Comparison of ENCODE assay signal across 23 cellular contexts in the genomic region with DNA sequence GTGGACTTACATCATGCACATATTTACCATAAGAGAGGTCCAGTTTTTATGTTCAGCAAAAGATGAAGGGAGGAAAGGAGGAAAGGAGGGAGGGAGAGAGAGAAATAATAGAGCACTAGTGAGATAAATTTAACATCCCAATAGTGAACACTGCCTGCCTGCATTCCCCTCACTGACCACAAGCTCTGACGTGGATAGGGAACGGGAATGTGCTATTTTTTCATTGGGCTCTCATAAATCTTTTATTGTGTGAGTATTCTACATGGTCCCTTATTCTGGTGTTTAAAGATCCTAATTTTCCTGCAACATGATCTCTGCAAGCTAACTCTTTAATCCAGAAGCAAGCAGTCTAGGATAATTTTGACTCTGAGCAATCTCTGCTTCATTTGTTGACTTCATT.
DNase-seq lines count a peak whose midpoint lies in the region; ATAC-seq and TF ChIP-seq lines count a peak whose summit lies in the region.
"Had no signal": no experiment of that assay in that cellular context is flagged by ENCODE, and none has a peak within 500 bp of the region (broad histone marks: within the 10 kb centered on the region; RNA-seq: fewer than 3 reads in every experiment).

No MANE protein-coding gene starts in this region.

- DNase-seq in activated CD4-positive, alpha-beta memory T cell treated with anti-CD3 and anti-CD28 coated beads, Interleukin-2, amount 10 ng/mL, durations not matched to agents 7 days and 5 days = no peak
- no peak for DNase-seq in activated CD4-positive, alpha-beta memory T cell treated with anti-CD3 and anti-CD28 coated beads for 36 hours
- DNase-seq in WTC11 (ENCODE audit: low spot score) (no peak), fibroblast of the aortic adventitia (ENCODE audit: low read depth) (peak; percentile 18), type B pancreatic cell (ENCODE audit: extremely low spot score, unreplicated experiment) (no peak), ecto neural progenitor cell (ENCODE audit: low spot score) (no peak), posterior vena cava (ENCODE audit: low spot score) (no peak)
- DNase-seq: activated CD4-positive, alpha-beta T cell treated with anti-CD3 and anti-CD28 coated beads, Interleukin-2, amount 10 ng/mL, durations not matched to agents 7 days and 5 days; activated gamma-delta T cell treated with Interleukin-2 at 50 U/mL for 16 hours; adrenal gland; BE2C; caudate nucleus; effector CD8-positive, alpha-beta T cell; GOT3; NCI-H1092; NCI-H1930; NCI-H345; nucleus accumbens had no signal

- CTCF ChIA-PET in activated CD4-positive, alpha-beta memory T cell treated with anti-CD3 and anti-CD28 coated beads, Interleukin-2, amount 10 ng/mL, durations not matched to agents 7 days and 5 days (lab: Charles Lee) = no interaction called here
- CTCF ChIA-PET in activated CD4-positive, alpha-beta memory T cell treated with anti-CD3 and anti-CD28 coated beads for 36 hours (lab: Charles Lee) = no interaction called here
- CTCF ChIA-PET in WTC11 (lab: Charles Lee) = interaction anchor here (0.7 to 1.4 kb wide), 7 partner anchors 9 to 546 kb away, joined by 3 to 7 read pairs (median 3); no protein-coding TSS in a partner anchor

- no peak overlapping the region for H3K4me3 Mint-ChIP-seq in activated CD4-positive, alpha-beta memory T cell treated with anti-CD3 and anti-CD28 coated beads, Interleukin-2, amount 10 ng/mL, durations not matched to agents 7 days and 5 days
- no peak overlapping the region for H3K4me3 Mint-ChIP-seq in activated CD4-positive, alpha-beta memory T cell treated with anti-CD3 and anti-CD28 coated beads for 36 hours
- no peak overlapping the region for H3K4me3 Mint-ChIP-seq in WTC11
- H3K4me3 Mint-ChIP-seq in type B pancreatic cell = no peak overlapping the region
- H3K4me3 Mint-ChIP-seq: activated CD4-positive, alpha-beta T cell treated with anti-CD3 and anti-CD28 coated beads, Interleukin-2, amount 10 ng/mL, durations not matched to agents 7 days and 5 days; T-helper 1 cell treated with Interleukin-12 subunit alpha and Interleukin-12 subunit beta and Interleukin-4 antibody, amounts not matched to agents 30 μg/mL and 1 μg/mL, for 36 hours had no signal

- ATAC-seq in WTC11 = peak; percentile 57
- ATAC-seq in GM18870 (IDR thresholded peaks at IDR 0.05; ENCODE audit: unreplicated experiment) = no peak

- intact Hi-C loops in activated CD4-positive, alpha-beta memory T cell treated with anti-CD3 and anti-CD28 coated beads for 36 hours (cut with micrococcal nuclease) = no loop called here
- intact Hi-C loops in posterior vena cava (cut with DNase I) = no loop called here

- TF ChIP-seq CTCF in WTC11 (IDR thresholded peaks at IDR 0.05) (no peak), fibroblast of the aortic adventitia (IDR thresholded peaks at IDR 0.05; ENCODE audit: insufficient read depth, low read length) (no peak), type B pancreatic cell (conservative IDR thresholded peaks at IDR 0.05) (peak; percentile 55)

- no peaks in the 10 kb centered on the region for H3K9me3 Mint-ChIP-seq in activated CD4-positive, alpha-beta memory T cell treated with anti-CD3 and anti-CD28 coated beads, Interleukin-2, amount 10 ng/mL, durations not matched to agents 7 days and 5 days
- no peaks in the 10 kb centered on the region for H3K9me3 Mint-ChIP-seq in activated CD4-positive, alpha-beta memory T cell treated with anti-CD3 and anti-CD28 coated beads for 36 hours
- H3K9me3 Mint-ChIP-seq in WTC11 (no peaks in the 10 kb centered on the region), type B pancreatic cell (no peaks in the 10 kb centered on the region)
- H3K9me3 Mint-ChIP-seq: activated CD4-positive, alpha-beta T cell treated with anti-CD3 and anti-CD28 coated beads, Interleukin-2, amount 10 ng/mL, durations not matched to agents 7 days and 5 days; T-helper 1 cell treated with Interleukin-12 subunit alpha and Interleukin-12 subunit beta and Interleukin-4 antibody, amounts not matched to agents 30 μg/mL and 1 μg/mL, for 36 hours had no signal

- H3K27ac Mint-ChIP-seq in activated CD4-positive, alpha-beta memory T cell treated with anti-CD3 and anti-CD28 coated beads, Interleukin-2, amount 10 ng/mL, durations not matched to agents 7 days and 5 days = peak overlapping the region; percentile 36
- no peak overlapping the region for H3K27ac Mint-ChIP-seq in activated CD4-positive, alpha-beta memory T cell treated with anti-CD3 and anti-CD28 coated beads for 36 hours
- peak overlapping the region; percentile 78 for H3K27ac Mint-ChIP-seq in WTC11
- no peak overlapping the region for H3K27ac Mint-ChIP-seq in type B pancreatic cell
- H3K27ac Mint-ChIP-seq: activated CD4-positive, alpha-beta T cell treated with anti-CD3 and anti-CD28 coated beads, Interleukin-2, amount 10 ng/mL, durations not matched to agents 7 days and 5 days; T-helper 1 cell treated with Interleukin-12 subunit alpha and Interleukin-12 subunit beta and Interleukin-4 antibody, amounts not matched to agents 30 μg/mL and 1 μg/mL, for 36 hours had no signal

- peaks cover 20% of the 10 kb centered on the region for H3K4me1 Mint-ChIP-seq in activated CD4-positive, alpha-beta memory T cell treated with anti-CD3 and anti-CD28 coated beads, Interleukin-2, amount 10 ng/mL, durations not matched to agents 7 days and 5 days
- peaks cover 10% of the 10 kb centered on the region for H3K4me1 Mint-ChIP-seq in activated CD4-positive, alpha-beta memory T cell treated with anti-CD3 and anti-CD28 coated beads for 36 hours (ENCODE audit: low read depth)
- H3K4me1 Mint-ChIP-seq in WTC11 = peaks cover 9% of the 10 kb centered on the region
- peaks cover 5% of the 10 kb centered on the region for H3K4me1 Mint-ChIP-seq in type B pancreatic cell (ENCODE audit: unreplicated experiment)

- no peaks in the 10 kb centered on the region for H3K27me3 Mint-ChIP-seq in activated CD4-positive, alpha-beta memory T cell treated with anti-CD3 and anti-CD28 coated beads, Interleukin-2, amount 10 ng/mL, durations not matched to agents 7 days and 5 days
- H3K27me3 Mint-ChIP-seq in activated CD4-positive, alpha-beta memory T cell treated with anti-CD3 and anti-CD28 coated beads for 36 hours = no peaks in the 10 kb centered on the region
- no peaks in the 10 kb centered on the region for H3K27me3 Mint-ChIP-seq in WTC11 (ENCODE audit: low read depth)
- no peaks in the 10 kb centered on the region for H3K27me3 Mint-ChIP-seq in type B pancreatic cell
- H3K27me3 Mint-ChIP-seq: activated CD4-positive, alpha-beta T cell treated with anti-CD3 and anti-CD28 coated beads, Interleukin-2, amount 10 ng/mL, durations not matched to agents 7 days and 5 days had no signal

- H3K36me3 Mint-ChIP-seq in activated CD4-positive, alpha-beta memory T cell treated with anti-CD3 and anti-CD28 coated beads, Interleukin-2, amount 10 ng/mL, durations not matched to agents 7 days and 5 days (ENCODE audit: low read depth) = peaks cover 48% of the 10 kb centered on the region
- H3K36me3 Mint-ChIP-seq in activated CD4-positive, alpha-beta memory T cell treated with anti-CD3 and anti-CD28 coated beads for 36 hours = peaks cover 33% of the 10 kb centered on the region
- H3K36me3 Mint-ChIP-seq in WTC11 (peaks cover 2% of the 10 kb centered on the region; the same call in 1 of the 2 replicates), type B pancreatic cell (peaks cover 39% of the 10 kb centered on the region)

- H3K4me3 ChIP-seq in fibroblast of the aortic adventitia (ENCODE audit: low read depth, low read length) = no peak overlapping the region
- H3K4me3 ChIP-seq: adrenal gland, esophagus muscularis mucosa, right atrium auricular region, SJSA1 had no signal

- POLR2A ChIA-PET in activated CD4-positive, alpha-beta memory T cell treated with anti-CD3 and anti-CD28 coated beads, Interleukin-2, amount 10 ng/mL, durations not matched to agents 7 days and 5 days (lab: Charles Lee) = no interaction called here
- POLR2A ChIA-PET in activated CD4-positive, alpha-beta memory T cell treated with anti-CD3 and anti-CD28 coated beads for 36 hours (lab: Charles Lee) = no interaction called here
- POLR2A ChIA-PET in WTC11 (lab: Charles Lee) = no interaction called here

TF ChIP-seq in WTC11, 78 proteins besides CTCF, POLR2A, EP300 and RAD21 (continues in another document):
- TF ChIP-seq, protein P1, sequence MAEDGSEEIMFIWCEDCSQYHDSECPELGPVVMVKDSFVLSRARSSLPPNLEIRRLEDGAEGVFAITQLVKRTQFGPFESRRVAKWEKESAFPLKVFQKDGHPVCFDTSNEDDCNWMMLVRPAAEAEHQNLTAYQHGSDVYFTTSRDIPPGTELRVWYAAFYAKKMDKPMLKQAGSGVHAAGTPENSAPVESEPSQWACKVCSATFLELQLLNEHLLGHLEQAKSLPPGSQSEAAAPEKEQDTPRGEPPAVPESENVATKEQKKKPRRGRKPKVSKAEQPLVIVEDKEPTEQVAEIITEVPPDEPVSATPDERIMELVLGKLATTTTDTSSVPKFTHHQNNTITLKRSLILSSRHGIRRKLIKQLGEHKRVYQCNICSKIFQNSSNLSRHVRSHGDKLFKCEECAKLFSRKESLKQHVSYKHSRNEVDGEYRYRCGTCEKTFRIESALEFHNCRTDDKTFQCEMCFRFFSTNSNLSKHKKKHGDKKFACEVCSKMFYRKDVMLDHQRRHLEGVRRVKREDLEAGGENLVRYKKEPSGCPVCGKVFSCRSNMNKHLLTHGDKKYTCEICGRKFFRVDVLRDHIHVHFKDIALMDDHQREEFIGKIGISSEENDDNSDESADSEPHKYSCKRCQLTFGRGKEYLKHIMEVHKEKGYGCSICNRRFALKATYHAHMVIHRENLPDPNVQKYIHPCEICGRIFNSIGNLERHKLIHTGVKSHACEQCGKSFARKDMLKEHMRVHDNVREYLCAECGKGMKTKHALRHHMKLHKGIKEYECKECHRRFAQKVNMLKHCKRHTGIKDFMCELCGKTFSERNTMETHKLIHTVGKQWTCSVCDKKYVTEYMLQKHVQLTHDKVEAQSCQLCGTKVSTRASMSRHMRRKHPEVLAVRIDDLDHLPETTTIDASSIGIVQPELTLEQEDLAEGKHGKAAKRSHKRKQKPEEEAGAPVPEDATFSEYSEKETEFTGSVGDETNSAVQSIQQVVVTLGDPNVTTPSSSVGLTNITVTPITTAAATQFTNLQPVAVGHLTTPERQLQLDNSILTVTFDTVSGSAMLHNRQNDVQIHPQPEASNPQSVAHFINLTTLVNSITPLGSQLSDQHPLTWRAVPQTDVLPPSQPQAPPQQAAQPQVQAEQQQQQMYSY (CRISPR knock-in tag; IDR thresholded peaks at IDR 0.05) = no peak

Comparison
In these comparisons a context has a peak if more than half of its experiments do, and no peak if none do; other contexts are left out.
1. H3K27ac Mint-ChIP-seq: peak in activated CD4-positive, alpha-beta memory T cell treated with anti-CD3 and anti-CD28 coated beads, Interleukin-2, amount 10 ng/mL, durations not matched to agents 7 days and 5 days (single experiment) and WTC11 (single experiment); none in activated CD4-positive, alpha-beta memory T cell treated with anti-CD3 and anti-CD28 coated beads for 36 hours (single experiment) and type B pancreatic cell (single experiment).